In genomic region chr1:29292344-29292743, GRCh38 we compare ENCODE assay signal across 29 cellular contexts.
"Had no signal": no experiment of that assay in that cellular context is flagged by ENCODE, and none has a peak within 500 bp of the region (broad histone marks: within the 10 kb centered on the region; RNA-seq: fewer than 3 reads in every experiment).

No MANE protein-coding gene starts in this region.

- H3K4me3 Mint-ChIP-seq: activated B cell treated with CpG ODN at 0.5 μM for 24 hours; activated CD4-positive, alpha-beta T cell treated with anti-CD3 and anti-CD28 coated beads for 36 hours; activated CD8-positive, alpha-beta memory T cell treated with anti-CD3 and anti-CD28 coated beads, Interleukin-2, amount 10 ng/mL, durations not matched to agents 7 days and 5 days; activated CD8-positive, alpha-beta T cell treated with anti-CD3 and anti-CD28 coated beads, Interleukin-2, amount 10 ng/mL, durations not matched to agents 7 days and 5 days; activated naive CD4-positive, alpha-beta T cell treated with anti-CD3 and anti-CD28 coated beads, Interleukin-2, amount 50 U/mL, for 24 hours; activated naive CD8-positive, alpha-beta T cell treated with anti-CD3 and anti-CD28 coated beads, Interleukin-2, amount 50 U/mL, for 24 hours; nephron; stimulated activated effector memory CD8-positive, alpha-beta T cell treated with anti-CD3 and anti-CD28 coated beads, Interleukin-12 subunit alpha, Interleukin-12 subunit beta, amount 100 ng/mL, for 72 hours; stimulated activated naive CD8-positive, alpha-beta T cell treated with anti-CD3 and anti-CD28 coated beads, Interleukin-15, Interleukin-2, amounts not matched to agents 100 ng/mL and 50 ng/mL, for 24 hours had no signal

- H3K27ac ChIP-seq: epithelial cell of prostate, heart right ventricle, left lung, neutrophil, pancreas, prostate gland, skin epidermis, thoracic aorta, uterus had no signal

- H3K36me3 ChIP-seq: heart right ventricle, neutrophil, pancreas, prostate gland, uterus had no signal

- H3K36me3 Mint-ChIP-seq: activated CD8-positive, alpha-beta memory T cell treated with anti-CD3 and anti-CD28 coated beads, Interleukin-2, amount 10 ng/mL, durations not matched to agents 7 days and 5 days; activated naive CD4-positive, alpha-beta T cell treated with anti-CD3 and anti-CD28 coated beads, Interleukin-2, amount 50 U/mL, for 24 hours; stimulated activated effector memory CD8-positive, alpha-beta T cell treated with anti-CD3 and anti-CD28 coated beads, Interleukin-12 subunit alpha, Interleukin-12 subunit beta, amount 100 ng/mL, for 72 hours had no signal

- H3K4me1 ChIP-seq: left lung, pancreas, prostate gland, uterus had no signal

- H3K9me3 ChIP-seq: heart right ventricle, left lung, neutrophil, pancreas, prostate gland, thoracic aorta, uterus had no signal

- H3K4me3 ChIP-seq: heart right ventricle, left lung, lung, pancreas, prostate gland, skin epidermis, thoracic aorta, uterus had no signal

- DNase-seq: activated B cell treated with CpG ODN at 0.5 μM for 24 hours; activated CD4-positive, alpha-beta T cell treated with anti-CD3 and anti-CD28 coated beads for 36 hours; activated CD8-positive, alpha-beta memory T cell treated with anti-CD3 and anti-CD28 coated beads, Interleukin-2, amount 10 ng/mL, durations not matched to agents 7 days and 5 days; activated CD8-positive, alpha-beta T cell treated with anti-CD3 and anti-CD28 coated beads, Interleukin-2, amount 10 ng/mL, durations not matched to agents 7 days and 5 days; activated naive CD8-positive, alpha-beta T cell treated with anti-CD3 and anti-CD28 coated beads, Interleukin-2, amount 50 U/mL, for 24 hours; activated T-cell treated with anti-CD3 and anti-CD28 coated beads, Interleukin-2, amount 50 U/mL, for 48 hours; dermis blood vessel endothelial cell; effector CD4-positive, alpha-beta T cell; heart right ventricle; left lung; retina; stimulated activated CD4-positive, alpha-beta T cell treated with anti-CD3 and anti-CD28 coated beads, Interleukin-12 subunit alpha, Interleukin-12 subunit beta, amount 100 ng/mL, for 4 hours; stimulated activated CD4-positive, alpha-beta T cell treated with anti-CD3 and anti-CD28 coated beads, Interleukin-4, amount 100 ng/mL, for 24 hours; T-helper 2 cell; trophoblast cell; uterus had no signal

- H3K27me3 ChIP-seq: heart right ventricle, left lung, neutrophil, pancreas, uterus had no signal

- H3K9me3 Mint-ChIP-seq: activated B cell treated with CpG ODN at 0.5 μM for 24 hours; activated naive CD4-positive, alpha-beta T cell treated with anti-CD3 and anti-CD28 coated beads, Interleukin-2, amount 50 U/mL, for 24 hours; activated naive CD8-positive, alpha-beta T cell treated with anti-CD3 and anti-CD28 coated beads, Interleukin-2, amount 50 U/mL, for 24 hours; activated T-helper 2 cell treated with anti-CD3 and anti-CD28 coated beads, Interferon-gamma antibody, Interleukin-2, Interleukin-4, amounts not matched to agents 10 μg/mL and 5 μg/mL and 100 μg/mL, durations not matched to agents 14 hours and 24 hours and 36 hours; nephron; stimulated activated effector memory CD8-positive, alpha-beta T cell treated with anti-CD3 and anti-CD28 coated beads, Interleukin-12 subunit alpha, Interleukin-12 subunit beta, amount 100 ng/mL, for 72 hours; stimulated activated naive CD8-positive, alpha-beta T cell treated with anti-CD3 and anti-CD28 coated beads, Interleukin-15, Interleukin-2, amounts not matched to agents 100 ng/mL and 50 ng/mL, for 24 hours had no signal

- H3K4me1 Mint-ChIP-seq: activated B cell treated with CpG ODN at 0.5 μM for 24 hours; activated CD4-positive, alpha-beta T cell treated with anti-CD3 and anti-CD28 coated beads for 36 hours; activated CD8-positive, alpha-beta memory T cell treated with anti-CD3 and anti-CD28 coated beads, Interleukin-2, amount 10 ng/mL, durations not matched to agents 7 days and 5 days; activated naive CD4-positive, alpha-beta T cell treated with anti-CD3 and anti-CD28 coated beads, Interleukin-2, amount 50 U/mL, for 24 hours; activated naive CD8-positive, alpha-beta T cell treated with anti-CD3 and anti-CD28 coated beads, Interleukin-2, amount 50 U/mL, for 24 hours; nephron; stimulated activated effector memory CD8-positive, alpha-beta T cell treated with anti-CD3 and anti-CD28 coated beads, Interleukin-12 subunit alpha, Interleukin-12 subunit beta, amount 100 ng/mL, for 72 hours had no signal

- ATAC-seq: activated CD4-positive, alpha-beta T cell treated with anti-CD3 and anti-CD28 coated beads for 36 hours; activated CD8-positive, alpha-beta memory T cell treated with anti-CD3 and anti-CD28 coated beads, Interleukin-2, amount 10 ng/mL, durations not matched to agents 7 days and 5 days; activated CD8-positive, alpha-beta T cell treated with anti-CD3 and anti-CD28 coated beads, Interleukin-2, amount 10 ng/mL, durations not matched to agents 7 days and 5 days; activated naive CD8-positive, alpha-beta T cell treated with anti-CD3 and anti-CD28 coated beads, Interleukin-2, amount 50 U/mL, for 24 hours; heart right ventricle; left lung; pancreas; sciatic nerve; stimulated activated effector memory CD8-positive, alpha-beta T cell treated with anti-CD3 and anti-CD28 coated beads, Interleukin-12 subunit alpha, Interleukin-12 subunit beta, amount 100 ng/mL, for 72 hours had no signal

- H3K27ac Mint-ChIP-seq: activated B cell treated with CpG ODN at 0.5 μM for 24 hours; activated CD4-positive, alpha-beta T cell treated with anti-CD3 and anti-CD28 coated beads for 36 hours; activated CD8-positive, alpha-beta memory T cell treated with anti-CD3 and anti-CD28 coated beads, Interleukin-2, amount 10 ng/mL, durations not matched to agents 7 days and 5 days; activated CD8-positive, alpha-beta T cell treated with anti-CD3 and anti-CD28 coated beads, Interleukin-2, amount 10 ng/mL, durations not matched to agents 7 days and 5 days; activated naive CD4-positive, alpha-beta T cell treated with anti-CD3 and anti-CD28 coated beads, Interleukin-2, amount 50 U/mL, for 24 hours; activated naive CD8-positive, alpha-beta T cell treated with anti-CD3 and anti-CD28 coated beads, Interleukin-2, amount 50 U/mL, for 24 hours; activated T-helper 2 cell treated with anti-CD3 and anti-CD28 coated beads, Interferon-gamma antibody, Interleukin-2, Interleukin-4, amounts not matched to agents 10 μg/mL and 5 μg/mL and 100 μg/mL, durations not matched to agents 14 hours and 24 hours and 36 hours; nephron; stimulated activated effector memory CD8-positive, alpha-beta T cell treated with anti-CD3 and anti-CD28 coated beads, Interleukin-12 subunit alpha, Interleukin-12 subunit beta, amount 100 ng/mL, for 72 hours; stimulated activated naive CD8-positive, alpha-beta T cell treated with anti-CD3 and anti-CD28 coated beads, Interleukin-15, Interleukin-2, amounts not matched to agents 100 ng/mL and 50 ng/mL, for 24 hours had no signal
